Comparison of ENCODE assay signal across 19 cellular contexts in genomic region chr2:128786800-128787478, GRCh38.
A peak's percentile ranks its signal among the peaks of the same experiment; 100 is the strongest.
DNase-seq lines count a peak whose midpoint lies in the region; ATAC-seq and TF ChIP-seq lines count a peak whose summit lies in the region.
"Had no signal": no experiment of that assay in that cellular context is flagged by ENCODE, and none has a peak within 500 bp of the region (broad histone marks: within the 10 kb centered on the region; RNA-seq: fewer than 3 reads in every experiment).

No MANE protein-coding gene starts in this region.

- H3K36me3 ChIP-seq in WERI-Rb-1, result no peaks in the 10 kb centered on the region
- H3K36me3 ChIP-seq: ascending aorta, gastrocnemius medialis, tibial nerve had no signal

- no peak overlapping the region for H3K4me3 Mint-ChIP-seq in neural crest cell
- H3K4me3 Mint-ChIP-seq: CD4-positive, CD25-positive, alpha-beta regulatory T cell had no signal

- ATAC-seq in HG03571 (IDR thresholded peaks at IDR 0.05; ENCODE audit: unreplicated experiment), result no peak
- ATAC-seq: gastrocnemius medialis, GM12878 had no signal

- H3K36me3 Mint-ChIP-seq in neural crest cell (ENCODE audit: low read depth), result no peaks in the 10 kb centered on the region
- H3K36me3 Mint-ChIP-seq: CD4-positive, CD25-positive, alpha-beta regulatory T cell had no signal

- peaks cover 4% of the 10 kb centered on the region for H3K9me3 Mint-ChIP-seq in neural crest cell

- TF ChIP-seq CTCF in WERI-Rb-1 (IDR thresholded peaks at IDR 0.05; ENCODE audit: low read depth, low read length), result peak; percentile 32; the same call in 1 of the 2 replicates
- no peak for TF ChIP-seq CTCF in fibroblast of pulmonary artery (IDR thresholded peaks at IDR 0.05; ENCODE audit: low read length, missing control alignments)
- no peak for TF ChIP-seq CTCF in neural crest cell (conservative IDR thresholded peaks at IDR 0.05)

- no peak overlapping the region for H3K27ac ChIP-seq in WERI-Rb-1
- H3K27ac ChIP-seq: ascending aorta, gastrocnemius medialis, tibial nerve had no signal

- no peaks in the 10 kb centered on the region for H3K9me3 ChIP-seq in WERI-Rb-1 (ENCODE audit: severe bottlenecking)
- H3K9me3 ChIP-seq: ascending aorta, gastrocnemius medialis, tibial nerve had no signal

- no peaks in the 10 kb centered on the region for H3K27me3 ChIP-seq in WERI-Rb-1 (ENCODE audit: insufficient read depth, low read depth, severe bottlenecking)
- H3K27me3 ChIP-seq: ascending aorta, gastrocnemius medialis, tibial nerve had no signal

- H3K4me1 Mint-ChIP-seq in neural crest cell, result peaks cover 13% of the 10 kb centered on the region
- H3K4me1 Mint-ChIP-seq: CD4-positive, CD25-positive, alpha-beta regulatory T cell had no signal

- H3K27me3 Mint-ChIP-seq in neural crest cell (ENCODE audit: low read depth), result no peaks in the 10 kb centered on the region
- H3K27me3 Mint-ChIP-seq: CD4-positive, CD25-positive, alpha-beta regulatory T cell had no signal

- H3K27ac Mint-ChIP-seq in neural crest cell (ENCODE audit: unreplicated experiment), result peak overlapping the region; percentile 81

- DNase-seq in NCI-H146 (lab: John Stamatoyannopoulos, UW), result peak; percentile 12
- DNase-seq in NCI-H146 treated with DMSO at 0.1 percent for 48 hours (lab: John Stamatoyannopoulos, UW; ENCODE audit: unreplicated experiment), result no peak
- no peak for DNase-seq in WERI-Rb-1
- DNase-seq in fibroblast of pulmonary artery (ENCODE audit: low read depth), result peak; percentile 29
- no peak for DNase-seq in neural crest cell (ENCODE audit: low read depth, low spot score)
- DNase-seq in T1000 (lab: John Stamatoyannopoulos, UW), result no peak
- DNase-seq in Kasumi-1 (lab: John Stamatoyannopoulos, UW), result no peak
- DNase-seq: 8988T; activated effector memory CD4-positive, alpha-beta T cell treated with Interleukin-2 at 50 U/mL for 16 hours; CD4-positive, CD25-positive, alpha-beta regulatory T cell; effector memory CD4-positive, alpha-beta T cell; gastrocnemius medialis; kidney; retina; stimulated activated CD8-positive, alpha-beta memory T cell treated with anti-CD3 and anti-CD28 coated beads, Interleukin-4, amount 100 ng/mL, for 48 hours had no signal

- H3K4me3 ChIP-seq in WERI-Rb-1 (ENCODE audit: low read depth, low read length) (no peak overlapping the region), fibroblast of pulmonary artery (replicated peaks; ENCODE audit: low read depth, low read length) (no peak overlapping the region)
- H3K4me3 ChIP-seq: ascending aorta, gastrocnemius medialis, GM12878, tibial nerve had no signal

Comparison
In these comparisons a context has a peak if more than half of its experiments do, and no peak if none do; other contexts are left out.
1. DNase-seq: peak in NCI-H146 (single experiment) and fibroblast of pulmonary artery (single experiment); none in NCI-H146 treated with DMSO at 0.1 percent for 48 hours (single experiment), WERI-Rb-1 (single experiment), neural crest cell (single experiment), T1000 (single experiment) and Kasumi-1 (0 of 2).